ENCODE assay signal across 8 cellular contexts in genomic region chr10:120221873-120222485, GRCh38.
A peak's percentile ranks its signal among the peaks of the same experiment; 100 is the strongest.
DNase-seq lines count a peak whose midpoint lies in the region; ATAC-seq and TF ChIP-seq lines count a peak whose summit lies in the region.

No MANE protein-coding gene starts in this region.

- H3K9me3 ChIP-seq in colonic mucosa = no peaks in the 10 kb centered on the region
- no peaks in the 10 kb centered on the region for H3K9me3 ChIP-seq in prostate gland

- CTCF ChIA-PET in BJ (lab: Yijun Ruan, JAX) = interaction anchor here (0.8 to 1.6 kb wide), 7 partner anchors 17 to 516 kb away, joined by 3 to 5 read pairs (median 3); no protein-coding TSS in a partner anchor

- TF ChIP-seq POLR2A in prostate gland (IDR thresholded peaks at IDR 0.05) = no peak

- TF ChIP-seq CTCF in BJ (IDR thresholded peaks at IDR 0.05; ENCODE audit: insufficient read depth, low read depth, low read length) = peak; percentile 69
- TF ChIP-seq CTCF in colonic mucosa (IDR thresholded peaks at IDR 0.05) = peak; percentile 51
- peak in 3 of 4 experiments; percentile 49 to 62 (median 56) for TF ChIP-seq CTCF in prostate gland (IDR thresholded peaks at IDR 0.05)

- WGBS in prostate gland = 35% methylated on average over 4 of the region's 4 CpGs

- no peak overlapping the region for H3K4me3 ChIP-seq in BJ (ENCODE audit: low read depth, low read length)
- no peak overlapping the region for H3K4me3 ChIP-seq in colonic mucosa
- H3K4me3 ChIP-seq in prostate gland = no peak overlapping the region

- H3K9ac ChIP-seq in colonic mucosa (ENCODE audit: low read depth in 2 of 2, low read length in 2 of 2) = no peak overlapping the region

- DNase-seq in BJ (ENCODE audit: low read depth) (peak; percentile 4), NCI-H69 (lab: John Stamatoyannopoulos, UW) (peak; percentile 84), colonic mucosa (peak; percentile 54), prostate gland (ENCODE audit: low spot score) (peak; percentile 50)
- no peak for DNase-seq in activated T-helper 2 cell treated with anti-CD3 and anti-CD28 coated beads, Interferon-gamma antibody, Interleukin-2, Interleukin-4, amounts not matched to agents 10 μg/mL and 5 μg/mL and 100 μg/mL, durations not matched to agents 14 hours and 24 hours and 36 hours (ENCODE audit: low spot score)

- ATAC-seq in GM19351 (IDR thresholded peaks at IDR 0.05; ENCODE audit: unreplicated experiment) = peak; percentile 83
- ATAC-seq in GM19463 (IDR thresholded peaks at IDR 0.05; ENCODE audit: unreplicated experiment) = no peak
- no peak for ATAC-seq in GM19455 (IDR thresholded peaks at IDR 0.05; ENCODE audit: unreplicated experiment)

- no peaks in the 10 kb centered on the region for H3K4me1 Mint-ChIP-seq in activated T-helper 2 cell treated with anti-CD3 and anti-CD28 coated beads, Interferon-gamma antibody, Interleukin-2, Interleukin-4, amounts not matched to agents 10 μg/mL and 5 μg/mL and 100 μg/mL, durations not matched to agents 14 hours and 24 hours and 36 hours (ENCODE audit: low read depth)

- H3K4me3 Mint-ChIP-seq in activated T-helper 2 cell treated with anti-CD3 and anti-CD28 coated beads, Interferon-gamma antibody, Interleukin-2, Interleukin-4, amounts not matched to agents 10 μg/mL and 5 μg/mL and 100 μg/mL, durations not matched to agents 14 hours and 24 hours and 36 hours (ENCODE audit: low read depth) = no peak overlapping the region

- intact Hi-C loops in colonic mucosa (cut with DNase I) = no loop called here
- intact Hi-C loops in prostate gland (cut with DNase I) = no loop called here
- intact Hi-C loops in activated T-helper 2 cell treated with anti-CD3 and anti-CD28 coated beads, Interferon-gamma antibody, Interleukin-2, Interleukin-4, amounts not matched to agents 10 μg/mL and 5 μg/mL and 100 μg/mL, durations not matched to agents 14 hours and 24 hours and 36 hours (cut with micrococcal nuclease) = no loop called here

- H3K27ac ChIP-seq in colonic mucosa (no peak overlapping the region), prostate gland (no peak overlapping the region)

- no peaks in the 10 kb centered on the region for H3K36me3 ChIP-seq in BJ (ENCODE audit: control insufficient read depth, insufficient read depth, low read length)
- no peaks in the 10 kb centered on the region for H3K36me3 ChIP-seq in colonic mucosa
- no peaks in the 10 kb centered on the region for H3K36me3 ChIP-seq in prostate gland

- H3K9me3 Mint-ChIP-seq in activated T-helper 2 cell treated with anti-CD3 and anti-CD28 coated beads, Interferon-gamma antibody, Interleukin-2, Interleukin-4, amounts not matched to agents 10 μg/mL and 5 μg/mL and 100 μg/mL, durations not matched to agents 14 hours and 24 hours and 36 hours = no peaks in the 10 kb centered on the region

- no peak overlapping the region for H3K27ac Mint-ChIP-seq in activated T-helper 2 cell treated with anti-CD3 and anti-CD28 coated beads, Interferon-gamma antibody, Interleukin-2, Interleukin-4, amounts not matched to agents 10 μg/mL and 5 μg/mL and 100 μg/mL, durations not matched to agents 14 hours and 24 hours and 36 hours

- POLR2A ChIA-PET in BJ (lab: Charles Lee) = no interaction called here

- H3K36me3 Mint-ChIP-seq in activated T-helper 2 cell treated with anti-CD3 and anti-CD28 coated beads, Interferon-gamma antibody, Interleukin-2, Interleukin-4, amounts not matched to agents 10 μg/mL and 5 μg/mL and 100 μg/mL, durations not matched to agents 14 hours and 24 hours and 36 hours (ENCODE audit: low read depth) = no peaks in the 10 kb centered on the region

- H3K27me3 ChIP-seq in BJ (ENCODE audit: control insufficient read depth, insufficient read depth, low read length) = no peaks in the 10 kb centered on the region
- H3K27me3 ChIP-seq in colonic mucosa = no peaks in the 10 kb centered on the region
- no peaks in the 10 kb centered on the region for H3K27me3 ChIP-seq in prostate gland (replicated peaks; ENCODE audit: insufficient read depth)

- no peaks in the 10 kb centered on the region for H3K27me3 Mint-ChIP-seq in activated T-helper 2 cell treated with anti-CD3 and anti-CD28 coated beads, Interferon-gamma antibody, Interleukin-2, Interleukin-4, amounts not matched to agents 10 μg/mL and 5 μg/mL and 100 μg/mL, durations not matched to agents 14 hours and 24 hours and 36 hours (ENCODE audit: low read depth)

- H3K4me1 ChIP-seq in colonic mucosa = no peaks in the 10 kb centered on the region
- H3K4me1 ChIP-seq in prostate gland (replicated peaks) = peaks cover 3% of the 10 kb centered on the region
